23 cellular contexts compared by ENCODE assay signal in genomic region chr2:83006991-83007390, GRCh38.
"Had no signal": no experiment of that assay in that cellular context is flagged by ENCODE, and none has a peak within 500 bp of the region (broad histone marks: within the 10 kb centered on the region; RNA-seq: fewer than 3 reads in every experiment).

No MANE protein-coding gene starts in this region.

- H3K36me3 Mint-ChIP-seq: activated naive CD4-positive, alpha-beta T cell treated with anti-CD3 and anti-CD28 coated beads, Interleukin-2, amount 50 U/mL, for 72 hours; natural killer cell; stimulated activated naive B cell treated with anti-CD40 and anti-IgM and Interleukin-4, amounts not matched to agents 10 μg/mL and 1 μg/mL and 100 μg/mL, for 72 hours had no signal

- H3K4me3 ChIP-seq: body of pancreas, colonic mucosa, heart right ventricle, mucosa of descending colon, tibial artery had no signal

- H3K4me1 ChIP-seq: body of pancreas, colonic mucosa, heart right ventricle, parathyroid adenoma, tibial artery had no signal

- H3K27me3 Mint-ChIP-seq: stimulated activated naive B cell treated with anti-CD40 and anti-IgM and Interleukin-4, amounts not matched to agents 10 μg/mL and 1 μg/mL and 100 μg/mL, for 72 hours had no signal

- H3K27ac ChIP-seq: body of pancreas, colonic mucosa, heart right ventricle, parathyroid adenoma, tibial artery, WERI-Rb-1 had no signal

- H3K9me3 Mint-ChIP-seq: endodermal cell had no signal

- DNase-seq: activated CD4-positive, alpha-beta T cell treated with anti-CD3 and anti-CD28 coated beads for 1 hour; activated CD8-positive, alpha-beta memory T cell treated with anti-CD3 and anti-CD28 coated beads for 24 hours; activated CD8-positive, alpha-beta memory T cell treated with anti-CD3 and anti-CD28 coated beads, Interleukin-2, amount 50 U/mL, for 48 hours; activated gamma-delta T cell; activated T-cell treated with anti-CD3 and anti-CD28 coated beads, Interleukin-2, amount 50 U/mL, for 72 hours; amniotic stem cell; body of pancreas; caudate nucleus; colonic mucosa; endodermal cell; heart right ventricle; immature natural killer cell; left cardiac atrium; mesenchymal stem cell; mucosa of descending colon; natural killer cell; stimulated activated naive B cell treated with anti-CD40 and anti-IgM and Interleukin-4, amounts not matched to agents 10 μg/mL and 1 μg/mL and 100 μg/mL, for 72 hours; substantia nigra; SW 1271; tibial artery; WERI-Rb-1 had no signal

- H3K27me3 ChIP-seq: body of pancreas, colonic mucosa, heart right ventricle, tibial artery had no signal

- H3K36me3 ChIP-seq: colonic mucosa, heart right ventricle, tibial artery, WERI-Rb-1 had no signal

- H3K9me3 ChIP-seq: body of pancreas, colonic mucosa, mucosa of descending colon, tibial artery had no signal

- H3K4me1 Mint-ChIP-seq: endodermal cell; immature natural killer cell; natural killer cell; stimulated activated naive B cell treated with anti-CD40 and anti-IgM and Interleukin-4, amounts not matched to agents 10 μg/mL and 1 μg/mL and 100 μg/mL, for 72 hours had no signal

- H3K27ac Mint-ChIP-seq: activated naive CD4-positive, alpha-beta T cell treated with anti-CD3 and anti-CD28 coated beads, Interleukin-2, amount 50 U/mL, for 72 hours; activated T-cell treated with anti-CD3 and anti-CD28 coated beads, Interleukin-2, amount 50 U/mL, for 72 hours; endodermal cell; immature natural killer cell; natural killer cell; stimulated activated naive B cell treated with anti-CD40 and anti-IgM and Interleukin-4, amounts not matched to agents 10 μg/mL and 1 μg/mL and 100 μg/mL, for 72 hours had no signal

- H3K4me3 Mint-ChIP-seq: activated T-cell treated with anti-CD3 and anti-CD28 coated beads, Interleukin-2, amount 50 U/mL, for 72 hours; endodermal cell; immature natural killer cell; natural killer cell; stimulated activated naive B cell treated with anti-CD40 and anti-IgM and Interleukin-4, amounts not matched to agents 10 μg/mL and 1 μg/mL and 100 μg/mL, for 72 hours had no signal
